Comparison of ENCODE assay signal across 1 cellular context in genomic region chr19:40269216-40269940, GRCh38.
TF ChIP-seq lines count a peak whose summit lies in the region.

No MANE protein-coding gene starts in this region.

TF ChIP-seq in GM23338, 12 proteins besides CTCF, POLR2A, EP300 and RAD21:
- no peak for TF ChIP-seq ZNF331 (CRISPR knock-in tag; IDR thresholded peaks at IDR 0.05; ENCODE audit: low read depth)
- no peak for TF ChIP-seq ETS1 (IDR thresholded peaks at IDR 0.05)
- TF ChIP-seq CREB1 (CRISPR knock-in tag; IDR thresholded peaks at IDR 0.05; ENCODE audit: low read depth) = no peak
- no peak for TF ChIP-seq JUNB (IDR thresholded peaks at IDR 0.05; ENCODE audit: unreplicated experiment)
- no peak for TF ChIP-seq NANOG (IDR thresholded peaks at IDR 0.05; ENCODE audit: borderline replicate concordance)
- TF ChIP-seq ZNF462 (CRISPR knock-in tag; IDR thresholded peaks at IDR 0.05) = no peak
- no peak for TF ChIP-seq ZNF114 (CRISPR knock-in tag; IDR thresholded peaks at IDR 0.05)
